Comparison of ENCODE assay signal across 15 cellular contexts in the genomic region with DNA sequence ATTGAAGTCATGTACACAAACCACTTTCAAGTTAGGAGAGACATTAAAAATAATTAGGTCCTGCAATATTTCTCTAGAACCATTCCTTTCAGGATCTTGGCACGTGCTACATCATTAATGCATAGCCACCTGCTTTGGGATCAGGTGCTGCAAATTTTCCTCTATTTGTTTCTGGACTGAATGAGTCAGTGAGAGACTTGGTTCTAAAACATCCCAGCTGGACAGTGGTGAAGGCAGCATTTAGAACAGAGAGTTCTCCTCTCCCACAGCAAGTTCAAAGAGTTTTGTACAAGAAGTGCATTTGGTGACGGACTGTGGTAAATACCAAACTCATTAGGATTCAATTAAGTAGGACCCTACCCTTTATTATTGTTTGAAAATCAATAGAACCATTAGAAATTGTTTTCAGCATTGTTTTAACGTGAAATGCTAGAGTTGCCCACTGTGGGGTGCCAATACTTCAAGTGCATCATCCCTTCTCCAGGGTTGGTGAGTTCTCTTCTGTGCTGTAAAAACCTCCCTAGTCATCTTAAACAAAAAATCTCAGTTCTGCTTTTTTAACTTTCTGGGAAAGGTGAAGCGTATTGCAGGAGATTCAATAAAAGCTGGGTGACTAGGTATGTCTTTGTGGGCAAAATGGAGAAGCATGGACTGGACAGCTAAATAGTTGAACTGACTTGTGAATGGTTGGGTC.
DNase-seq lines count a peak whose midpoint lies in the region; ATAC-seq, FAIRE-seq and TF ChIP-seq lines count a peak whose summit lies in the region.
"Had no signal": no experiment of that assay in that cellular context is flagged by ENCODE, and none has a peak within 500 bp of the region (broad histone marks: within the 10 kb centered on the region; RNA-seq: fewer than 3 reads in every experiment).

No MANE protein-coding gene starts in this region.

- H3K27ac ChIP-seq in PC-9 (no peak overlapping the region), lower lobe of right lung (no peak overlapping the region)
- H3K27ac ChIP-seq: heart left ventricle had no signal

- POLR2A ChIA-PET in PC-9 (lab: Charles Lee; ENCODE audit: unreplicated experiment): no interaction called here

- H3K4me2 ChIP-seq in PC-9: no peak overlapping the region

- H3K4me3 ChIP-seq in PC-9: no peak overlapping the region
- H3K4me3 ChIP-seq in epithelial cell of esophagus (ENCODE audit: low read length): no peak overlapping the region
- no peak overlapping the region for H3K4me3 ChIP-seq in lower lobe of right lung
- H3K4me3 ChIP-seq: heart left ventricle had no signal

- no peaks in the 10 kb centered on the region for H3K79me2 ChIP-seq in PC-9 (ENCODE audit: low read depth)

- no peaks in the 10 kb centered on the region for H4K20me1 ChIP-seq in PC-9 (ENCODE audit: insufficient read depth)

- peak; percentile 60 for TF ChIP-seq CTCF in PC-9 (conservative IDR thresholded peaks at IDR 0.05)
- TF ChIP-seq CTCF in epithelial cell of esophagus (IDR thresholded peaks at IDR 0.05; ENCODE audit: insufficient read depth, low read depth, low read length, missing control alignments): peak; percentile 20
- TF ChIP-seq CTCF in lower lobe of right lung (IDR thresholded peaks at IDR 0.05): no peak

- DNase-seq in GM12891 (ENCODE audit: insufficient read length, low spot score): no peak
- no peak for DNase-seq in PC-9
- DNase-seq in epithelial cell of esophagus (ENCODE audit: low read depth): peak; percentile 36
- peak; percentile 3 for DNase-seq in pons (ENCODE audit: low spot score)
- no peak for DNase-seq in mesenteric fat pad (ENCODE audit: low spot score)
- no peak for DNase-seq in lower lobe of right lung
- DNase-seq: activated T-cell treated with anti-CD3 and anti-CD28 coated beads for 4 hours; central memory CD4-positive, alpha-beta T cell; DND-41; heart left ventricle; KG1; NCI-H526 treated with DMSO at 0.1 percent for 48 hours; stimulated activated CD4-positive, alpha-beta T cell treated with anti-CD3 and anti-CD28 coated beads, Interleukin-12 subunit alpha, Interleukin-12 subunit beta, amount 100 ng/mL, for 4 hours; T1000 had no signal

- no peak for ATAC-seq in HG03571 (IDR thresholded peaks at IDR 0.05; ENCODE audit: unreplicated experiment)
- ATAC-seq in lower lobe of right lung: no peak
- ATAC-seq: heart left ventricle had no signal

- H3F3A ChIP-seq in PC-9 (ENCODE audit: insufficient read depth, low read depth): no peaks in the 10 kb centered on the region

- H3K4me1 ChIP-seq in PC-9 (replicated peaks; ENCODE audit: insufficient read depth): no peaks in the 10 kb centered on the region
- H3K4me1 ChIP-seq in lower lobe of right lung: no peaks in the 10 kb centered on the region
- H3K4me1 ChIP-seq: heart left ventricle had no signal

- no peak for FAIRE-seq in GM12891 (lab: Jason Lieb, UNC)

- intact Hi-C loops in PC-9 (cut with micrococcal nuclease; ENCODE audit: unreplicated experiment): loop anchor here (1.0 to 5.0 kb wide), 3 partner anchors 84 to 872 kb away; no protein-coding TSS in a partner anchor
- intact Hi-C loops in lower lobe of right lung (cut with DNase I): no loop called here

- CTCF ChIA-PET in PC-9 (lab: Charles Lee): no interaction called here

- H3K27me3 ChIP-seq in PC-9 (ENCODE audit: insufficient read depth, low read depth) (no peaks in the 10 kb centered on the region), lower lobe of right lung (ENCODE audit: low read depth) (no peaks in the 10 kb centered on the region)
- H3K27me3 ChIP-seq: heart left ventricle had no signal

- no peak overlapping the region for H2AFZ ChIP-seq in PC-9

- no peaks in the 10 kb centered on the region for H3K9me3 ChIP-seq in PC-9 (ENCODE audit: insufficient read depth, low read depth)
- no peaks in the 10 kb centered on the region for H3K9me3 ChIP-seq in lower lobe of right lung
- H3K9me3 ChIP-seq: heart left ventricle had no signal

- no peaks in the 10 kb centered on the region for H3K36me3 ChIP-seq in PC-9 (ENCODE audit: low read depth)
- no peaks in the 10 kb centered on the region for H3K36me3 ChIP-seq in lower lobe of right lung
- H3K36me3 ChIP-seq: heart left ventricle had no signal

- no TSS peak for BruUV-seq in PC-9 (replicated peaks; lab: Mats Ljungman, UMichigan)

- TF ChIP-seq POLR2A in GM12891 (IDR thresholded peaks at IDR 0.05; ENCODE audit: low read depth, low read length): no peak

- H3K9me2 ChIP-seq in PC-9 (ENCODE audit: insufficient read depth): 0 out of 2 replicates have a peak, but pooled peaks cover 4% of the 10 kb centered on the region

TF ChIP-seq in GM12891, 5 proteins besides CTCF, POLR2A, EP300 and RAD21:
- no peak for TF ChIP-seq TAF1 (IDR thresholded peaks at IDR 0.05; ENCODE audit: low read depth, low read length)
- peak; percentile 77 for TF ChIP-seq SPI1 (IDR thresholded peaks at IDR 0.05; ENCODE audit: low read depth, low read length)

Comparison
In these comparisons a context has a peak if more than half of its experiments do, and no peak if none do; other contexts are left out.
1. DNase-seq: peak in epithelial cell of esophagus (single experiment) and pons (single experiment); none in GM12891 (single experiment), PC-9 (0 of 2), mesenteric fat pad (single experiment) and lower lobe of right lung (single experiment).